Comparison of ENCODE assay signal across 8 cellular contexts in genomic region chr7:131109011-131109756, GRCh38.
DNase-seq lines count a peak whose midpoint lies in the region; ATAC-seq and TF ChIP-seq lines count a peak whose summit lies in the region.

No MANE protein-coding gene starts in this region.

- no peak for ATAC-seq in GM21786 (IDR thresholded peaks at IDR 0.05; ENCODE audit: unreplicated experiment)

- H3K9me3 Mint-ChIP-seq in T-helper 2 cell treated with Interferon-gamma antibody and Interleukin-4, amounts not matched to agents 5 μg/mL and 100 μg/mL, for 36 hours = no peaks in the 10 kb centered on the region

- peak overlapping the region; percentile 89 to 96 for H3K4me3 ChIP-seq in foreskin fibroblast (ENCODE audit: low read depth in 1 of 2, low read length in 2 of 2)
- peak overlapping the region; percentile 72 for H3K4me3 ChIP-seq in skeletal muscle cell (ENCODE audit: low read depth, low read length)

- no peak for TF ChIP-seq CTCF in foreskin fibroblast (IDR thresholded peaks at IDR 0.05; ENCODE audit: low read depth, low read length)

- peak overlapping the region; percentile 100 for H3K27ac Mint-ChIP-seq in T-helper 2 cell treated with Interferon-gamma antibody and Interleukin-4, amounts not matched to agents 5 μg/mL and 100 μg/mL, for 36 hours

- H3K4me1 Mint-ChIP-seq in T-helper 2 cell treated with Interferon-gamma antibody and Interleukin-4, amounts not matched to agents 5 μg/mL and 100 μg/mL, for 36 hours (ENCODE audit: low read depth) = peaks cover 53% of the 10 kb centered on the region

- H3K4me3 Mint-ChIP-seq in T-helper 2 cell treated with Interferon-gamma antibody and Interleukin-4, amounts not matched to agents 5 μg/mL and 100 μg/mL, for 36 hours = peak overlapping the region; percentile 100

- H3K36me3 Mint-ChIP-seq in T-helper 2 cell treated with Interferon-gamma antibody and Interleukin-4, amounts not matched to agents 5 μg/mL and 100 μg/mL, for 36 hours (ENCODE audit: low read depth) = peaks cover 9% of the 10 kb centered on the region

- peaks cover 7% of the 10 kb centered on the region for H3K27me3 Mint-ChIP-seq in T-helper 2 cell treated with Interferon-gamma antibody and Interleukin-4, amounts not matched to agents 5 μg/mL and 100 μg/mL, for 36 hours (ENCODE audit: low read depth)

- DNase-seq in NCI-H2107 treated with DMSO at 0.1 percent for 48 hours (lab: John Stamatoyannopoulos, UW; ENCODE audit: unreplicated experiment) (peak; percentile 16), NCI-H2107 (lab: John Stamatoyannopoulos, UW) (no peak), foreskin fibroblast (peak in 1 of 2 donors; percentile 58), skeletal muscle cell (ENCODE audit: low read depth) (no peak), H4 (ENCODE audit: low spot score) (no peak), NCI-H2029 (lab: John Stamatoyannopoulos, UW) (no peak)
- DNase-seq in T-helper 2 cell treated with Interferon-gamma antibody and Interleukin-4, amounts not matched to agents 5 μg/mL and 100 μg/mL, for 36 hours (ENCODE audit: low spot score) = no peak
